Comparison of ENCODE assay signal across 1 cellular context in the genomic region with DNA sequence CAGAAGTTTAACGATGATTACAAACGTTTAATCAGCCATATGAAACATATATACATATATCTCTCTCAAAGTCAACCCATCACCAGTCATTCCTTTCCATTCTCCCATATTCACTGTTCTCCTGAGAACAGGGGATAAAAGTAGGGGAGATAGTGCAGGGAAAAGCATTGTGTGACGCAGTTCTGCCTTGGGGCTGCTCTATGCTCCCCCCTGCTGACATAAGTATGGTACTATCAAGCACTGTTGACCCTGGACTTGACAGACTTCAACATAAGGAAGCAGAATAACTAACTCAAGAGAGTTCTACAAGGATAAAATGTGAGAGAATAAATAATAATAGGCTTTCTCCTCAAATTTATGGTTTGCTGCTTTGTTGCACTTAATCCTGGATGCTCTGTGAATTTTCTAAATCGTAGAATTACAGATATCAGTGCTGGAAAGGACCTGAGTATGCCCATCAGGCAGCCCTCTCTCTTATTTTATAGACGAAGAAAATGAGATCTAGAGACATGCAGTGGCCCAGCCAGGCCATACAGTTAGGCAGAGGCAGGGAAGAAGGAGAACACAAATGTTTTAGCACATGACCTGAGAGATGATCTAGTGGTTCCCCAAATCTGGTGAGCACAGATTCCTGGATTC.
TF ChIP-seq lines count a peak whose summit lies in the region.

No MANE protein-coding gene starts in this region.

TF ChIP-seq in K562, 482 proteins besides CTCF, POLR2A, EP300 and RAD21 (continued from another document):
- TF ChIP-seq, protein P1, sequence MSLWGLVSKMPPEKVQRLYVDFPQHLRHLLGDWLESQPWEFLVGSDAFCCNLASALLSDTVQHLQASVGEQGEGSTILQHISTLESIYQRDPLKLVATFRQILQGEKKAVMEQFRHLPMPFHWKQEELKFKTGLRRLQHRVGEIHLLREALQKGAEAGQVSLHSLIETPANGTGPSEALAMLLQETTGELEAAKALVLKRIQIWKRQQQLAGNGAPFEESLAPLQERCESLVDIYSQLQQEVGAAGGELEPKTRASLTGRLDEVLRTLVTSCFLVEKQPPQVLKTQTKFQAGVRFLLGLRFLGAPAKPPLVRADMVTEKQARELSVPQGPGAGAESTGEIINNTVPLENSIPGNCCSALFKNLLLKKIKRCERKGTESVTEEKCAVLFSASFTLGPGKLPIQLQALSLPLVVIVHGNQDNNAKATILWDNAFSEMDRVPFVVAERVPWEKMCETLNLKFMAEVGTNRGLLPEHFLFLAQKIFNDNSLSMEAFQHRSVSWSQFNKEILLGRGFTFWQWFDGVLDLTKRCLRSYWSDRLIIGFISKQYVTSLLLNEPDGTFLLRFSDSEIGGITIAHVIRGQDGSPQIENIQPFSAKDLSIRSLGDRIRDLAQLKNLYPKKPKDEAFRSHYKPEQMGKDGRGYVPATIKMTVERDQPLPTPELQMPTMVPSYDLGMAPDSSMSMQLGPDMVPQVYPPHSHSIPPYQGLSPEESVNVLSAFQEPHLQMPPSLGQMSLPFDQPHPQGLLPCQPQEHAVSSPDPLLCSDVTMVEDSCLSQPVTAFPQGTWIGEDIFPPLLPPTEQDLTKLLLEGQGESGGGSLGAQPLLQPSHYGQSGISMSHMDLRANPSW (CRISPR knock-in tag; IDR thresholded peaks at IDR 0.05) = no peak
- TF ChIP-seq TRIM28 (IDR thresholded peaks at IDR 0.05) (no peak), MYC (IDR thresholded peaks at IDR 0.05; ENCODE audit: low read depth, low read length) (no peak), MYC (CRISPR knock-in tag; IDR thresholded peaks at IDR 0.05; ENCODE audit: borderline replicate concordance, low read depth) (no peak), ZNF780A (CRISPR knock-in tag; IDR thresholded peaks at IDR 0.05) (no peak), POU5F1 (IDR thresholded peaks at IDR 0.05; ENCODE audit: borderline replicate concordance, low read depth, low read length, partially characterized antibody) (no peak), CREM (IDR thresholded peaks at IDR 0.05; ENCODE audit: low read depth) (peak; percentile 88), ZC3H4 (CRISPR knock-in tag; IDR thresholded peaks at IDR 0.05; ENCODE audit: borderline replicate concordance) (no peak), ZBTB8A (IDR thresholded peaks at IDR 0.05; ENCODE audit: partially characterized antibody) (no peak), TEAD1 (CRISPR knock-in tag; IDR thresholded peaks at IDR 0.05) (no peak), CREB1 (IDR thresholded peaks at IDR 0.05) (0 out of 2 replicates have a peak, but pooled peaks have one; percentile 29), CREB1 (CRISPR knock-in tag; IDR thresholded peaks at IDR 0.05) (no peak), PRPF4 (IDR thresholded peaks at IDR 0.05; ENCODE audit: insufficient read depth, low read depth, low read length, poor library complexity, severe bottlenecking) (no peak), ATF1 (CRISPR knock-in tag; IDR thresholded peaks at IDR 0.05) (no peak), ATF1 (tag; IDR thresholded peaks at IDR 0.05) (peak; percentile 77)
- TF ChIP-seq, protein P2, sequence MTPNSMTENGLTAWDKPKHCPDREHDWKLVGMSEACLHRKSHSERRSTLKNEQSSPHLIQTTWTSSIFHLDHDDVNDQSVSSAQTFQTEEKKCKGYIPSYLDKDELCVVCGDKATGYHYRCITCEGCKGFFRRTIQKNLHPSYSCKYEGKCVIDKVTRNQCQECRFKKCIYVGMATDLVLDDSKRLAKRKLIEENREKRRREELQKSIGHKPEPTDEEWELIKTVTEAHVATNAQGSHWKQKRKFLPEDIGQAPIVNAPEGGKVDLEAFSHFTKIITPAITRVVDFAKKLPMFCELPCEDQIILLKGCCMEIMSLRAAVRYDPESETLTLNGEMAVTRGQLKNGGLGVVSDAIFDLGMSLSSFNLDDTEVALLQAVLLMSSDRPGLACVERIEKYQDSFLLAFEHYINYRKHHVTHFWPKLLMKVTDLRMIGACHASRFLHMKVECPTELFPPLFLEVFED (CRISPR knock-in tag; conservative IDR thresholded peaks at IDR 0.05) = no peak
- TF ChIP-seq, protein P3, sequence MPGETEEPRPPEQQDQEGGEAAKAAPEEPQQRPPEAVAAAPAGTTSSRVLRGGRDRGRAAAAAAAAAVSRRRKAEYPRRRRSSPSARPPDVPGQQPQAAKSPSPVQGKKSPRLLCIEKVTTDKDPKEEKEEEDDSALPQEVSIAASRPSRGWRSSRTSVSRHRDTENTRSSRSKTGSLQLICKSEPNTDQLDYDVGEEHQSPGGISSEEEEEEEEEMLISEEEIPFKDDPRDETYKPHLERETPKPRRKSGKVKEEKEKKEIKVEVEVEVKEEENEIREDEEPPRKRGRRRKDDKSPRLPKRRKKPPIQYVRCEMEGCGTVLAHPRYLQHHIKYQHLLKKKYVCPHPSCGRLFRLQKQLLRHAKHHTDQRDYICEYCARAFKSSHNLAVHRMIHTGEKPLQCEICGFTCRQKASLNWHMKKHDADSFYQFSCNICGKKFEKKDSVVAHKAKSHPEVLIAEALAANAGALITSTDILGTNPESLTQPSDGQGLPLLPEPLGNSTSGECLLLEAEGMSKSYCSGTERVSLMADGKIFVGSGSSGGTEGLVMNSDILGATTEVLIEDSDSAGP (CRISPR knock-in tag; IDR thresholded peaks at IDR 0.05) = no peak
- TF ChIP-seq, protein P4, sequence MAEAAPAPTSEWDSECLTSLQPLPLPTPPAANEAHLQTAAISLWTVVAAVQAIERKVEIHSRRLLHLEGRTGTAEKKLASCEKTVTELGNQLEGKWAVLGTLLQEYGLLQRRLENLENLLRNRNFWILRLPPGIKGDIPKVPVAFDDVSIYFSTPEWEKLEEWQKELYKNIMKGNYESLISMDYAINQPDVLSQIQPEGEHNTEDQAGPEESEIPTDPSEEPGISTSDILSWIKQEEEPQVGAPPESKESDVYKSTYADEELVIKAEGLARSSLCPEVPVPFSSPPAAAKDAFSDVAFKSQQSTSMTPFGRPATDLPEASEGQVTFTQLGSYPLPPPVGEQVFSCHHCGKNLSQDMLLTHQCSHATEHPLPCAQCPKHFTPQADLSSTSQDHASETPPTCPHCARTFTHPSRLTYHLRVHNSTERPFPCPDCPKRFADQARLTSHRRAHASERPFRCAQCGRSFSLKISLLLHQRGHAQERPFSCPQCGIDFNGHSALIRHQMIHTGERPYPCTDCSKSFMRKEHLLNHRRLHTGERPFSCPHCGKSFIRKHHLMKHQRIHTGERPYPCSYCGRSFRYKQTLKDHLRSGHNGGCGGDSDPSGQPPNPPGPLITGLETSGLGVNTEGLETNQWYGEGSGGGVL (CRISPR knock-in tag; IDR thresholded peaks at IDR 0.05) = no peak
